Comparison of ENCODE assay signal across 28 cellular contexts in the genomic region with DNA sequence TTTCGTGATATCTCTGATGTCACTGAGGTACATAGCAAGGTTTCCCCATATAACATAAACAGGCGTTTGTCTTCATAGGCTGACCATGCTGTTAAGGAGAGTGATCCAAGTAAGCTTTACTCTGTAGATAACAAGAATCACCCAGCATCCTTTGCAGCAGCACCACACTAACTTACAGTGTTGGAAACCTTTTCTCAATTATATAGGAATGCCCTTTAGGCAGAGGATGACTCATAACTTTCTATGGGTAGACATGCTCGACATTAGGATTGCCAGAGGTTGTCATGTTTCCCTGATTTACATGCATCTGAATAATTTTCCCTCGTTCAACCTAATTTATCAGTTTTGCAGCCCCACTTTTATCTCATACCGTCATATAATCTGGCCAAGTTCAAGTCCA.
DNase-seq lines count a peak whose midpoint lies in the region; TF ChIP-seq lines count a peak whose summit lies in the region.
"Had no signal": no experiment of that assay in that cellular context is flagged by ENCODE, and none has a peak within 500 bp of the region (broad histone marks: within the 10 kb centered on the region; RNA-seq: fewer than 3 reads in every experiment).

No MANE protein-coding gene starts in this region.

- H3K9ac ChIP-seq in mammary epithelial cell (ENCODE audit: insufficient read depth, low read length) (no peak overlapping the region), mesendoderm (ENCODE audit: low read length) (no peak overlapping the region), colonic mucosa (ENCODE audit: low read depth in 2 of 2, low read length in 2 of 2) (no peak overlapping the region)
- H3K9ac ChIP-seq: SK-N-SH had no signal

- no peak overlapping the region for H2BK15ac ChIP-seq in mesendoderm (replicated peaks; ENCODE audit: low read depth)

- TF ChIP-seq CTCF in Calu3 (IDR thresholded peaks at IDR 0.05; ENCODE audit: unreplicated experiment): no peak
- TF ChIP-seq CTCF in LNCaP clone FGC (IDR thresholded peaks at IDR 0.05; ENCODE audit: control insufficient read depth, extremely low read depth, insufficient read depth): no peak
- TF ChIP-seq CTCF in mammary epithelial cell (conservative IDR thresholded peaks at IDR 0.05 in 1 of 2, IDR thresholded peaks at IDR 0.05 in 1 of 2; ENCODE audit: extremely low read depth in 1 of 2, insufficient read depth in 1 of 2, low read depth in 1 of 2, low read length in 2 of 2): no peak
- TF ChIP-seq CTCF in colonic mucosa (IDR thresholded peaks at IDR 0.05): no peak
- TF ChIP-seq CTCF in right atrium auricular region (IDR thresholded peaks at IDR 0.05): no peak

- no peaks in the 10 kb centered on the region for H3K9me3 ChIP-seq in mammary epithelial cell (replicated peaks; ENCODE audit: insufficient read depth, low read length)
- no peaks in the 10 kb centered on the region for H3K9me3 ChIP-seq in colonic mucosa
- no peaks in the 10 kb centered on the region for H3K9me3 ChIP-seq in right atrium auricular region
- H3K9me3 ChIP-seq: BE2C, MG63, SK-N-SH had no signal

- no peak overlapping the region for H2BK120ac ChIP-seq in mesendoderm (ENCODE audit: low read depth, low read length)

- H3K4me1 ChIP-seq in mammary epithelial cell (ENCODE audit: insufficient read depth, low read length) (no peaks in the 10 kb centered on the region), mesendoderm (ENCODE audit: control insufficient read depth, low read depth, low read length) (no peaks in the 10 kb centered on the region), colonic mucosa (no peaks in the 10 kb centered on the region), right atrium auricular region (no peaks in the 10 kb centered on the region)

- H4K5ac ChIP-seq in mesendoderm (ENCODE audit: low read length): no peak overlapping the region

- DNase-seq in Calu3 (no peak), LNCaP clone FGC (ENCODE audit: low read depth) (peak; percentile 73), mammary epithelial cell (peak; percentile 7), mesendoderm (peak; percentile 0), SW 1271 (lab: John Stamatoyannopoulos, UW) (no peak), colonic mucosa (no peak), right atrium auricular region (ENCODE audit: low spot score) (no peak)
- DNase-seq: ACHN; BE2C; DMS79; EL; GDM1; GOT3; HCEC 1CT; Karpas-422; MG63; NCI-H1105 treated with DMSO at 0.1 percent for 48 hours; NCI-H2029; NCI-H446 treated with DMSO at 0.1 percent for 48 hours; NCI-H526; NCI-H82; NK-92 treated with Interleukin-12 subunit alpha and Interleukin-12 subunit beta, amount 100 ng/mL, for 24 hours; PC-9; RPMI8226; SHP77 treated with DMSO at 0.1 percent for 48 hours; SK-N-SH; T-helper 17 cell had no signal

- BruUV-seq in Calu3 (replicated peaks; lab: Mats Ljungman, UMichigan) (no TSS peak), mammary epithelial cell (replicated peaks; lab: Mats Ljungman, UMichigan) (no TSS peak)

- no peaks in the 10 kb centered on the region for H4K20me1 ChIP-seq in mammary epithelial cell (ENCODE audit: insufficient read depth, low read length)

- H3K4me3 ChIP-seq in LNCaP clone FGC (ENCODE audit: low read depth, low read length) (no peak overlapping the region), mammary epithelial cell (replicated peaks in 1 of 3; ENCODE audit: insufficient read depth in 1 of 3, low read depth in 2 of 3, low read length in 3 of 3) (no peak overlapping the region), mesendoderm (ENCODE audit: low read length) (no peak overlapping the region), colonic mucosa (no peak overlapping the region), right atrium auricular region (no peak overlapping the region)
- H3K4me3 ChIP-seq: MG63, PC-9 had no signal

- H3K79me2 ChIP-seq in mammary epithelial cell (ENCODE audit: insufficient read depth, low read length) (no peaks in the 10 kb centered on the region), mesendoderm (ENCODE audit: control insufficient read depth, insufficient read depth, low read length) (no peaks in the 10 kb centered on the region)

- H3K4me3 Mint-ChIP-seq in Calu3 (ENCODE audit: low read depth, unreplicated experiment): no peak overlapping the region
- H3K4me3 Mint-ChIP-seq: T-helper 17 cell had no signal

- no peak overlapping the region for H3K18ac ChIP-seq in mesendoderm (ENCODE audit: low read length)

- dilution Hi-C loops in mammary epithelial cell (cut with HindIII; ENCODE audit: low sequenced_read_pairs): no loop called here

- H3K27ac ChIP-seq in mammary epithelial cell (ENCODE audit: insufficient read depth, low read depth, low read length) (no peak overlapping the region), mesendoderm (ENCODE audit: low read depth, low read length) (no peak overlapping the region), colonic mucosa (no peak overlapping the region), right atrium auricular region (no peak overlapping the region)
- H3K27ac ChIP-seq: HL-60, PC-9 had no signal

- H2AK5ac ChIP-seq in mesendoderm (ENCODE audit: low read length): no peak overlapping the region

- H3K4me1 Mint-ChIP-seq in Calu3 (ENCODE audit: low read depth, unreplicated experiment): peaks cover 28% of the 10 kb centered on the region
- H3K4me1 Mint-ChIP-seq: T-helper 17 cell had no signal

- 44% methylated on average over 5 of the region's 5 CpGs for WGBS in mammary epithelial cell (ENCODE audit: low coverage, missing lambda C conversion rate)
- no CpG with 5 or more reads among the region's 5 CpGs for WGBS in mesendoderm (ENCODE audit: extremely low coverage, insufficient coverage, low lambda C conversion rate)

- no peaks in the 10 kb centered on the region for H3K79me1 ChIP-seq in mesendoderm (ENCODE audit: low read length)

- no peak overlapping the region for H3K4ac ChIP-seq in mesendoderm (ENCODE audit: low read depth, low read length)

- peaks cover 3% of the 10 kb centered on the region for H3K36me3 Mint-ChIP-seq in Calu3 (ENCODE audit: insufficient read depth, unreplicated experiment)

- H3K56ac ChIP-seq in mesendoderm (ENCODE audit: low read length): no peak overlapping the region

- in situ Hi-C loops in mammary epithelial cell (cut with MboI; ENCODE audit: low sequenced_read_pairs in 2 of 2): no loop called here

- no peak overlapping the region for H4K8ac ChIP-seq in mesendoderm (ENCODE audit: low read depth, low read length)

- intact Hi-C loops in Calu3 (cut with micrococcal nuclease; ENCODE audit: unreplicated experiment): no loop called here
- intact Hi-C loops in mammary epithelial cell (cut with micrococcal nuclease): no loop called here
- intact Hi-C loops in colonic mucosa (cut with DNase I): no loop called here

- no peak overlapping the region for H2AFZ ChIP-seq in mammary epithelial cell (ENCODE audit: low read depth, low read length)
- H2AFZ ChIP-seq: PC-9 had no signal

- H3K27ac Mint-ChIP-seq in Calu3 (ENCODE audit: unreplicated experiment): peak overlapping the region; percentile 48
- H3K27ac Mint-ChIP-seq: T-helper 17 cell had no signal

- no peaks in the 10 kb centered on the region for H3K27me3 Mint-ChIP-seq in Calu3 (ENCODE audit: unreplicated experiment)
- H3K27me3 Mint-ChIP-seq: T-helper 17 cell had no signal

- H3K4me2 ChIP-seq in mammary epithelial cell (ENCODE audit: insufficient read depth, low read depth, low read length) (no peak overlapping the region), mesendoderm (ENCODE audit: low read length) (no peak overlapping the region)
- H3K4me2 ChIP-seq: PC-9, SK-N-SH had no signal

- no peak overlapping the region for H3K23ac ChIP-seq in mesendoderm (ENCODE audit: low read length)

- peaks cover 3% of the 10 kb centered on the region for H3K9me3 Mint-ChIP-seq in Calu3 (ENCODE audit: low read depth, unreplicated experiment)

- H2BK5ac ChIP-seq in mesendoderm (ENCODE audit: low read length): no peak overlapping the region

- CTCF ChIA-PET in Calu3 (lab: Charles Lee): no interaction called here
- CTCF ChIA-PET in mammary epithelial cell (lab: Charles Lee; ENCODE audit: low non-redundant PET): no interaction called here

- H3K36me3 ChIP-seq in mammary epithelial cell (ENCODE audit: insufficient read depth, low read length) (no peaks in the 10 kb centered on the region), mesendoderm (ENCODE audit: control insufficient read depth, insufficient read depth, low read length) (no peaks in the 10 kb centered on the region), colonic mucosa (no peaks in the 10 kb centered on the region), right atrium auricular region (no peaks in the 10 kb centered on the region)
- H3K36me3 ChIP-seq: BE2C, MG63 had no signal

- H3K27me3 ChIP-seq in mammary epithelial cell (ENCODE audit: insufficient read depth, low read length) (no peaks in the 10 kb centered on the region), mesendoderm (ENCODE audit: insufficient read depth, low read length, poor library complexity) (no peaks in the 10 kb centered on the region), colonic mucosa (no peaks in the 10 kb centered on the region), right atrium auricular region (no peaks in the 10 kb centered on the region)
- H3K27me3 ChIP-seq: BE2C, MG63 had no signal

Comparison
In these comparisons a context has a peak if more than half of its experiments do, and no peak if none do; other contexts are left out.
1. DNase-seq: peak in LNCaP clone FGC (single experiment), mammary epithelial cell (single experiment) and mesendoderm (single experiment); none in Calu3 (single experiment), SW 1271 (0 of 2), colonic mucosa (single experiment) and right atrium auricular region (single experiment).